Comparison of ENCODE assay signal across 1 cellular context in genomic region chr9:35026671-35027070, GRCh38.
TF ChIP-seq lines count a peak whose summit lies in the region.

No MANE protein-coding gene starts in this region.

TF ChIP-seq in K562, 482 proteins besides CTCF, POLR2A, EP300 and RAD21 (continued from another document and continues in another):
- TF ChIP-seq PBX2 (CRISPR knock-in tag; IDR thresholded peaks at IDR 0.05; ENCODE audit: low read depth) (no peak), PBX2 (tag; conservative IDR thresholded peaks at IDR 0.05; ENCODE audit: low read depth) (peak; percentile 59; the same call in 1 of the 2 replicates), ZC3H8 (IDR thresholded peaks at IDR 0.05) (no peak), ARID1B (IDR thresholded peaks at IDR 0.05) (peak; percentile 62), NR4A1 (CRISPR knock-in tag; IDR thresholded peaks at IDR 0.05) (no peak), NR4A1 (tag; IDR thresholded peaks at IDR 0.05) (no peak), E2F8 (IDR thresholded peaks at IDR 0.05; ENCODE audit: low read depth, partially characterized antibody) (no peak), ZBTB11 (CRISPR knock-in tag; IDR thresholded peaks at IDR 0.05) (no peak), XRCC5 (IDR thresholded peaks at IDR 0.05; ENCODE audit: low read depth, low read length) (no peak), ZBTB9 (CRISPR knock-in tag; IDR thresholded peaks at IDR 0.05) (no peak), ASH1L (IDR thresholded peaks at IDR 0.05; ENCODE audit: borderline replicate concordance, low read depth, partially characterized antibody) (no peak), MIER1 (IDR thresholded peaks at IDR 0.05; ENCODE audit: low read depth) (no peak), PKNOX1 (IDR thresholded peaks at IDR 0.05) (peak; percentile 37; the same call in 1 of the 2 replicates), ZNF324 (CRISPR knock-in tag; IDR thresholded peaks at IDR 0.05) (no peak), KDM4B (IDR thresholded peaks at IDR 0.05; ENCODE audit: borderline replicate concordance in 2 of 2, low read depth in 1 of 2) (no peak), FOXP4 (CRISPR knock-in tag; IDR thresholded peaks at IDR 0.05; ENCODE audit: borderline replicate concordance) (no peak), TCF7 (IDR thresholded peaks at IDR 0.05; ENCODE audit: borderline replicate concordance) (no peak), KLF13 (tag; IDR thresholded peaks at IDR 0.05; ENCODE audit: borderline replicate concordance, low read depth) (no peak), RFX1 (IDR thresholded peaks at IDR 0.05) (no peak), TCF3 (CRISPR knock-in tag; IDR thresholded peaks at IDR 0.05) (0 out of 2 replicates have a peak, but pooled peaks have one; percentile 35), CHAMP1 (IDR thresholded peaks at IDR 0.05) (no peak), ELK3 (CRISPR knock-in tag; IDR thresholded peaks at IDR 0.05) (no peak), BACH1 (tag; IDR thresholded peaks at IDR 0.05) (no peak; the same call in 1 of the 2 replicates), MTA1 (IDR thresholded peaks at IDR 0.05; ENCODE audit: borderline replicate concordance) (peak; percentile 50; the same call in 1 of the 2 replicates), PHTF2 (CRISPR knock-in tag; IDR thresholded peaks at IDR 0.05) (no peak), TSC22D4 (tag; IDR thresholded peaks at IDR 0.05) (no peak), RNF219 (CRISPR knock-in tag; IDR thresholded peaks at IDR 0.05) (no peak), BCL6 (CRISPR knock-in tag; IDR thresholded peaks at IDR 0.05) (no peak), HNRNPUL1 (IDR thresholded peaks at IDR 0.05; ENCODE audit: low read length) (no peak), MEIS2 (IDR thresholded peaks at IDR 0.05; ENCODE audit: partially characterized antibody) (peak; percentile 79), MCM5 (IDR thresholded peaks at IDR 0.05; ENCODE audit: low read depth) (no peak), SAP30 (IDR thresholded peaks at IDR 0.05; ENCODE audit: borderline replicate concordance, insufficient read depth, low read depth, low read length, poor library complexity, severe bottlenecking) (no peak), MAFG (tag; conservative IDR thresholded peaks at IDR 0.05) (no peak), NCOA1 (IDR thresholded peaks at IDR 0.05; ENCODE audit: low read depth) (no peak), GTF2F1 (IDR thresholded peaks at IDR 0.05; ENCODE audit: low read depth, low read length) (no peak), MBD2 (IDR thresholded peaks at IDR 0.05; ENCODE audit: borderline replicate concordance, low read depth) (no peak), ESRRA (IDR thresholded peaks at IDR 0.05; ENCODE audit: borderline replicate concordance, low read depth) (no peak), BRF1 (IDR thresholded peaks at IDR 0.05; ENCODE audit: borderline replicate concordance, extremely low read depth, insufficient read length) (no peak), SOX6 (IDR thresholded peaks at IDR 0.05) (peak; percentile 91), ELK1 (CRISPR knock-in tag; IDR thresholded peaks at IDR 0.05) (no peak), MYBL2 (IDR thresholded peaks at IDR 0.05; ENCODE audit: low read depth) (no peak), MYBL2 (CRISPR knock-in tag; IDR thresholded peaks at IDR 0.05; ENCODE audit: borderline replicate concordance) (no peak), SMARCB1 (IDR thresholded peaks at IDR 0.05; ENCODE audit: insufficient read length, low read depth) (no peak), TAL1 (IDR thresholded peaks at IDR 0.05) (peak; percentile 49; the same call in 1 of the 2 replicates), CBFA2T2 (conservative IDR thresholded peaks at IDR 0.05) (peak; percentile 50)
